8 cellular contexts compared by ENCODE assay signal in genomic region chr3:23805228-23805880, GRCh38. TPM values are rescaled to one million over a fixed set of nuclear protein-coding genes. Genes with fewer than 3 reads are reported as not detected.
A peak's percentile ranks its signal among the peaks of the same experiment; 100 is the strongest.
DNase-seq lines count a peak whose midpoint lies in the region.

No MANE protein-coding gene starts in this region.

- H3K27me3 Mint-ChIP-seq in T-helper 2 cell treated with Interferon-gamma antibody and Interleukin-4, amounts not matched to agents 5 μg/mL and 100 μg/mL, for 36 hours (ENCODE audit: low read depth) = peaks cover 42% of the 10 kb centered on the region
- H3K27me3 Mint-ChIP-seq in activated CD4-positive, alpha-beta memory T cell treated with anti-CD3 and anti-CD28 coated beads for 36 hours = peaks cover 2% of the 10 kb centered on the region

- H3K4me3 Mint-ChIP-seq in T-helper 2 cell treated with Interferon-gamma antibody and Interleukin-4, amounts not matched to agents 5 μg/mL and 100 μg/mL, for 36 hours = peak overlapping the region; percentile 91
- peak overlapping the region; percentile 89 for H3K4me3 Mint-ChIP-seq in activated CD4-positive, alpha-beta memory T cell treated with anti-CD3 and anti-CD28 coated beads for 36 hours

- H3K9ac ChIP-seq in subcutaneous abdominal adipose tissue (ENCODE audit: low read length in 5 of 5) = peak overlapping the region in 1 of 5 donors; percentile 71

- peak overlapping the region; percentile 67 for H3K4me3 ChIP-seq in iPS-18c (ENCODE audit: insufficient read depth, low read depth, low read length)
- H3K4me3 ChIP-seq in subcutaneous abdominal adipose tissue (ENCODE audit: low read depth in 1 of 5, low read length in 5 of 5) = peak overlapping the region; percentile 62 to 80 (median 75)

- no peaks in the 10 kb centered on the region for H3K36me3 ChIP-seq in subcutaneous abdominal adipose tissue (ENCODE audit: control insufficient read depth in 5 of 5, insufficient read depth in 5 of 5, low read length in 5 of 5)

- no peaks in the 10 kb centered on the region for H3K27me3 ChIP-seq in subcutaneous abdominal adipose tissue (ENCODE audit: control insufficient read depth in 5 of 5, insufficient read depth in 4 of 5, low read length in 5 of 5)

- peaks cover 0 to 33% (median 29%) of the 10 kb centered on the region in 5 donors for H3K4me1 ChIP-seq in subcutaneous abdominal adipose tissue (ENCODE audit: control insufficient read depth in 5 of 5, insufficient read depth in 5 of 5, low read length in 5 of 5)

- no peaks in the 10 kb centered on the region for H3K9me3 Mint-ChIP-seq in T-helper 2 cell treated with Interferon-gamma antibody and Interleukin-4, amounts not matched to agents 5 μg/mL and 100 μg/mL, for 36 hours
- no peaks in the 10 kb centered on the region for H3K9me3 Mint-ChIP-seq in activated CD4-positive, alpha-beta memory T cell treated with anti-CD3 and anti-CD28 coated beads for 36 hours

- DNase-seq in T-helper 2 cell treated with Interferon-gamma antibody and Interleukin-4, amounts not matched to agents 5 μg/mL and 100 μg/mL, for 36 hours (ENCODE audit: low spot score) = no peak
- no peak for DNase-seq in T-helper 2 cell
- no peak for DNase-seq in activated CD4-positive, alpha-beta memory T cell treated with anti-CD3 and anti-CD28 coated beads for 36 hours
- DNase-seq in mucosa of gallbladder (ENCODE audit: low spot score) = no peak
- no peak for DNase-seq in NCI-H187 (lab: John Stamatoyannopoulos, UW)
- no peak for DNase-seq in RKO (ENCODE audit: low spot score)

- peaks cover 31% of the 10 kb centered on the region for H3K36me3 Mint-ChIP-seq in T-helper 2 cell treated with Interferon-gamma antibody and Interleukin-4, amounts not matched to agents 5 μg/mL and 100 μg/mL, for 36 hours (ENCODE audit: low read depth)
- peaks cover 8% of the 10 kb centered on the region for H3K36me3 Mint-ChIP-seq in activated CD4-positive, alpha-beta memory T cell treated with anti-CD3 and anti-CD28 coated beads for 36 hours

- H3K4me1 Mint-ChIP-seq in T-helper 2 cell treated with Interferon-gamma antibody and Interleukin-4, amounts not matched to agents 5 μg/mL and 100 μg/mL, for 36 hours (ENCODE audit: low read depth) = peaks cover 37% of the 10 kb centered on the region
- H3K4me1 Mint-ChIP-seq in activated CD4-positive, alpha-beta memory T cell treated with anti-CD3 and anti-CD28 coated beads for 36 hours (ENCODE audit: low read depth) = peaks cover 38% of the 10 kb centered on the region

- peak overlapping the region; percentile 64 for H3K27ac Mint-ChIP-seq in T-helper 2 cell treated with Interferon-gamma antibody and Interleukin-4, amounts not matched to agents 5 μg/mL and 100 μg/mL, for 36 hours
- H3K27ac Mint-ChIP-seq in activated CD4-positive, alpha-beta memory T cell treated with anti-CD3 and anti-CD28 coated beads for 36 hours = peak overlapping the region; percentile 89

- intact Hi-C loops in activated CD4-positive, alpha-beta memory T cell treated with anti-CD3 and anti-CD28 coated beads for 36 hours (cut with micrococcal nuclease) = loop anchor here (2.0 kb wide), 1 partner anchor 43 kb away; no protein-coding TSS in a partner anchor

- H3K9me3 ChIP-seq in iPS-18c (ENCODE audit: control insufficient read depth, insufficient read depth, low read length) = no peaks in the 10 kb centered on the region
- H3K9me3 ChIP-seq in subcutaneous abdominal adipose tissue (ENCODE audit: control insufficient read depth in 5 of 5, low read length in 5 of 5) = no peaks in the 10 kb centered on the region

- H3K27ac ChIP-seq in subcutaneous abdominal adipose tissue (ENCODE audit: low read depth, low read length) = no peak overlapping the region

- POLR2A ChIA-PET in activated CD4-positive, alpha-beta memory T cell treated with anti-CD3 and anti-CD28 coated beads for 36 hours (lab: Charles Lee) = no interaction called here

- CTCF ChIA-PET in activated CD4-positive, alpha-beta memory T cell treated with anti-CD3 and anti-CD28 coated beads for 36 hours (lab: Charles Lee) = no interaction called here

RNA-seq across cellular contexts. Expression of gene UBE2E1, which starts 0.4 kb away (rescaled TPM):
- 10 to 100 TPM; 82.8 to 84.8 TPM for total RNA-seq in activated CD4-positive, alpha-beta memory T cell treated with anti-CD3 and anti-CD28 coated beads for 36 hours
- total RNA-seq in mucosa of gallbladder = 66.2 TPM
